Comparison of ENCODE assay signal across 8 cellular contexts in genomic region chr3:180911876-180912303, GRCh38. TPM values are rescaled to one million over a fixed set of nuclear protein-coding genes. Genes with fewer than 3 reads are reported as not detected.
DNase-seq lines count a peak whose midpoint lies in the region; ATAC-seq and TF ChIP-seq lines count a peak whose summit lies in the region.

No MANE protein-coding gene starts in this region.

- peak overlapping the region; percentile 89 for H3K27ac ChIP-seq in RWPE1
- H3K27ac ChIP-seq in smooth muscle cell (ENCODE audit: low read depth), result no peak overlapping the region

- no peaks in the 10 kb centered on the region for H3K36me3 ChIP-seq in smooth muscle cell (ENCODE audit: low read depth)

- peaks cover 41% of the 10 kb centered on the region for H4K20me1 ChIP-seq in smooth muscle cell (ENCODE audit: low read depth)

- H3K4me2 ChIP-seq in smooth muscle cell, result peak overlapping the region; percentile 95

- CTCF ChIA-PET in RWPE1 (lab: Yijun Ruan, JAX), result interaction anchor here (0.5 to 1.8 kb wide), 8 partner anchors 16 to 1070 kb away, joined by 3 to 12 read pairs (median 4); no protein-coding TSS in a partner anchor

- no peak for DNase-seq in RWPE1 (ENCODE audit: low spot score)
- no peak for DNase-seq in fibroblast of pulmonary artery (ENCODE audit: low read depth)
- no peak for DNase-seq in smooth muscle cell (lab: John Stamatoyannopoulos, UW; ENCODE audit: unreplicated experiment)
- no peak for DNase-seq in DMS153 (lab: John Stamatoyannopoulos, UW)
- DNase-seq in GM19240 (ENCODE audit: insufficient read length, low spot score), result no peak
- DNase-seq in dedifferentiated amniotic fluid mesenchymal stem cell (ENCODE audit: extremely low spot score), result no peak

- H3K4me3 ChIP-seq in fibroblast of pulmonary artery (replicated peaks; ENCODE audit: low read depth, low read length), result peak overlapping the region; percentile 97
- H3K4me3 ChIP-seq in smooth muscle cell, result peak overlapping the region; percentile 83

- no peaks in the 10 kb centered on the region for H3K27me3 ChIP-seq in smooth muscle cell (ENCODE audit: low read depth)

- 29% methylated on average over 6 of the region's 6 CpGs for WGBS in smooth muscle cell (ENCODE audit: low lambda C conversion rate)

- H3F3A ChIP-seq in smooth muscle cell (ENCODE audit: low read depth), result no peaks in the 10 kb centered on the region

- ATAC-seq in GM18861 (IDR thresholded peaks at IDR 0.05; ENCODE audit: unreplicated experiment) (peak; percentile 1), HG02623 (IDR thresholded peaks at IDR 0.05; ENCODE audit: unreplicated experiment) (peak; percentile 1)

- peak overlapping the region; percentile 99 for H3K9ac ChIP-seq in smooth muscle cell (ENCODE audit: low read depth)

- no peaks in the 10 kb centered on the region for H3K9me3 ChIP-seq in smooth muscle cell (replicated peaks; ENCODE audit: low read depth)

- peaks cover 44% of the 10 kb centered on the region for H3K79me2 ChIP-seq in smooth muscle cell (ENCODE audit: low read depth)

- peaks cover 14% of the 10 kb centered on the region for H3K4me1 ChIP-seq in smooth muscle cell (ENCODE audit: low read depth)

- POLR2A ChIA-PET in RWPE1 (lab: Yijun Ruan, JAX; ENCODE audit: low non-redundant PET), result interaction anchor here (0.6 kb wide), 1 partner anchor 640 kb away, joined by 3 read pairs; no protein-coding TSS in a partner anchor

- H2AFZ ChIP-seq in smooth muscle cell (ENCODE audit: low read depth), result peak overlapping the region; percentile 98

- TF ChIP-seq CTCF in RWPE1 (conservative IDR thresholded peaks at IDR 0.05; ENCODE audit: low read depth) (no peak), fibroblast of pulmonary artery (IDR thresholded peaks at IDR 0.05; ENCODE audit: low read length, missing control alignments) (no peak), smooth muscle cell (IDR thresholded peaks at IDR 0.05; ENCODE audit: borderline replicate concordance, insufficient read depth, poor library complexity, severe bottlenecking) (no peak)

RNA-seq across cellular contexts. Expression of gene FXR1, which starts 0.6 kb away (rescaled TPM):
- 130 and 151 TPM in 2 replicates for total RNA-seq in smooth muscle cell
- polyA plus RNA-seq in smooth muscle cell, result 51.0 and 62.6 TPM in 2 replicates
